1 cellular context compared by ENCODE assay signal in genomic region chr2:173008786-173009185, GRCh38.
TF ChIP-seq lines count a peak whose summit lies in the region.

No MANE protein-coding gene starts in this region.

TF ChIP-seq in HepG2, 621 proteins besides CTCF, POLR2A, EP300 and RAD21 (continued from another document and continues in another):
- TF ChIP-seq PRDM10 (CRISPR knock-in tag; IDR thresholded peaks at IDR 0.05; ENCODE audit: low read depth) (no peak), HDAC6 (IDR thresholded peaks at IDR 0.05; ENCODE audit: low read depth, low read length) (no peak), IKZF5 (CRISPR knock-in tag; IDR thresholded peaks at IDR 0.05) (no peak), MLXIP (CRISPR knock-in tag; IDR thresholded peaks at IDR 0.05; ENCODE audit: borderline replicate concordance) (no peak), JUND (CRISPR knock-in tag; IDR thresholded peaks at IDR 0.05) (no peak), NPAS2 (CRISPR knock-in tag; IDR thresholded peaks at IDR 0.05; ENCODE audit: borderline replicate concordance) (no peak), KLF15 (CRISPR knock-in tag; IDR thresholded peaks at IDR 0.05; ENCODE audit: borderline replicate concordance) (no peak), ZNF644 (CRISPR knock-in tag; IDR thresholded peaks at IDR 0.05; ENCODE audit: low read depth) (no peak), ZNF224 (CRISPR knock-in tag; IDR thresholded peaks at IDR 0.05) (no peak), ZC3H4 (CRISPR knock-in tag; IDR thresholded peaks at IDR 0.05; ENCODE audit: borderline replicate concordance) (no peak), AGO1 (IDR thresholded peaks at IDR 0.05; ENCODE audit: low read depth, low read length, poor library complexity, severe bottlenecking) (no peak), SRF (IDR thresholded peaks at IDR 0.05; ENCODE audit: low read depth, low read length) (no peak), NCOR1 (IDR thresholded peaks at IDR 0.05; ENCODE audit: borderline replicate concordance, low read length) (no peak), MAX (IDR thresholded peaks at IDR 0.05) (no peak), TCF7L2 (IDR thresholded peaks at IDR 0.05; ENCODE audit: low read depth, low read length) (no peak), KLF6 (CRISPR knock-in tag; IDR thresholded peaks at IDR 0.05) (no peak), ZNF770 (CRISPR knock-in tag; IDR thresholded peaks at IDR 0.05) (peak; percentile 55; the same call in 1 of the 2 replicates), TFE3 (CRISPR knock-in tag; IDR thresholded peaks at IDR 0.05) (no peak), SCMH1 (CRISPR knock-in tag; IDR thresholded peaks at IDR 0.05; ENCODE audit: borderline replicate concordance) (no peak), MBD4 (IDR thresholded peaks at IDR 0.05; ENCODE audit: borderline replicate concordance, low read length) (no peak), SAFB2 (CRISPR knock-in tag; IDR thresholded peaks at IDR 0.05; ENCODE audit: borderline replicate concordance, low read depth) (no peak), AGO2 (optimal IDR thresholded peaks at IDR 0.05; ENCODE audit: low read depth, low read length) (no peak), ZBTB26 (CRISPR knock-in tag; IDR thresholded peaks at IDR 0.05; ENCODE audit: borderline replicate concordance) (no peak), AFF4 (CRISPR knock-in tag; IDR thresholded peaks at IDR 0.05) (no peak), SNAI1 (CRISPR knock-in tag; IDR thresholded peaks at IDR 0.05; ENCODE audit: borderline replicate concordance) (no peak), ZNF687 (CRISPR knock-in tag; IDR thresholded peaks at IDR 0.05) (no peak), FOXM1 (CRISPR knock-in tag; IDR thresholded peaks at IDR 0.05) (no peak), GABPA (IDR thresholded peaks at IDR 0.05; ENCODE audit: low read depth, low read length) (no peak), GABPA (CRISPR knock-in tag; IDR thresholded peaks at IDR 0.05; ENCODE audit: low read depth) (no peak), FOXK1 (CRISPR knock-in tag; IDR thresholded peaks at IDR 0.05; ENCODE audit: borderline replicate concordance, low read depth) (no peak), ZNF329 (CRISPR knock-in tag; IDR thresholded peaks at IDR 0.05; ENCODE audit: low read depth) (no peak), MED8 (CRISPR knock-in tag; IDR thresholded peaks at IDR 0.05; ENCODE audit: insufficient replicate concordance) (no peak)
